In genomic region chr4:88327669-88328068, GRCh38 we compare ENCODE assay signal across 20 cellular contexts.
"Had no signal": no experiment of that assay in that cellular context is flagged by ENCODE, and none has a peak within 500 bp of the region (broad histone marks: within the 10 kb centered on the region; RNA-seq: fewer than 3 reads in every experiment).

No MANE protein-coding gene starts in this region.

- DNase-seq: KBM-7, MG63, NCI-H1092, NCI-H1105 treated with DMSO at 0.1 percent for 48 hours, NCI-H1417 treated with DMSO at 0.1 percent for 48 hours, NCI-H146, NCI-H187, NCI-H2029, NCI-H2081 treated with DMSO at 0.1 percent for 48 hours, NCI-H2171, NCI-H226, NCI-H446, NCI-H510A, NCI-H524 treated with DMSO at 0.1 percent for 48 hours, NCI-H69, NCI-H774, Peyer's patch, SHP77 treated with DMSO at 0.1 percent for 48 hours, SJCRH30 had no signal

- H3K27ac ChIP-seq: PC-9, Peyer's patch, SJCRH30 had no signal

- H3K4me1 ChIP-seq: Peyer's patch, SJCRH30 had no signal

- H3K4me3 ChIP-seq: MG63, PC-9, Peyer's patch, SJCRH30 had no signal

- H3K9me3 ChIP-seq: MG63, Peyer's patch had no signal

- H3K27me3 ChIP-seq: MG63, Peyer's patch had no signal

- H3K36me3 ChIP-seq: MG63, Peyer's patch, SJCRH30 had no signal
